Comparison of ENCODE assay signal across 8 cellular contexts in the genomic region with DNA sequence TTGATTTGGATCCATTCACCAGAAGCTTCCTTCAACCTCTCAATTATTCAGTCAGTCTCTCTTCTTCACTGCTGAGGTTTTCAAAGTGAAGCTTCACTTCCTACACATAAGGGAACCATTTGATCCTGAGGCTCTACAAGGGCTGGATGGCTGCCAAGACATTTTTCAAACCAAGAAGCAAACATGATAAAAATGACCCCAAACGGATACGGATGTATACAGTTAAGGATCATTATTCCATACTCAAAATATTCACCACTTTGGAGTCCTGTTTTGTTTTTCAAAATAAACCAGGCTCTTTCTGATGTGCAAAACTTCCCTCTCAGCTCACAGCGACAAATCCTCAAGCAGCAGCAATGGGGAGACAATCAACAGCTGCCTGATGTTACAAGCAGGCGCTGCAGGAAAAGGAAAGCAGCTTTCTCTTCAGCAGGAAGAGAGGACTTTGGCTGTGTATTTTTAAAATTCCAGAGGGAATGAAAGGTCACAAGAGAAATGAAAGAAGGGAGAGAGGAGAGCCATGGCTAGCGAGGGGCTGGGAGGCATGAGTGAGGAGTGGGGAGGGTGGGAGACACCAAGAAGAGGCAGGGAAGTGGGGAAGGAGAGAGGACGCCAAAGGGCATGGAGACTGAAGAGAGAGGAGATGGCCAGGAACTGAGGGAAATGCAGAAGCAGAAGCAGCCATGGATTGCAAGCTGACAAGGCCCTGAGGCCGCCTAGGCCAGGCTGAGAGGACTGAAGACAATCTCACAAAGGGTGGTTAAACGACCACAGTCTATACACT.
DNase-seq lines count a peak whose midpoint lies in the region; ATAC-seq and TF ChIP-seq lines count a peak whose summit lies in the region.

No MANE protein-coding gene starts in this region.

- peak overlapping the region; percentile 31 for H3K27ac Mint-ChIP-seq in MCF 10A (ENCODE audit: low read depth, unreplicated experiment)

- no peak for DNase-seq in MCF 10A (ENCODE audit: unreplicated experiment)
- no peak for DNase-seq in mammary epithelial cell
- peak; percentile 41 for DNase-seq in glomerular endothelial cell (ENCODE audit: extremely low read depth, low read depth, low spot score)
- peak; percentile 44 for DNase-seq in pulmonary artery endothelial cell (ENCODE audit: low read depth, low spot score)
- no peak for DNase-seq in GF-D8 (lab: John Stamatoyannopoulos, UW)
- no peak for DNase-seq in Karpas-422

- dilution Hi-C loops in mammary epithelial cell (cut with HindIII; ENCODE audit: low sequenced_read_pairs), result loop anchor here (5.0 kb wide), 1 partner anchor 69 kb away; no protein-coding TSS in a partner anchor

- H3K79me2 ChIP-seq in mammary epithelial cell (ENCODE audit: insufficient read depth, low read length), result no peaks in the 10 kb centered on the region
- no peaks in the 10 kb centered on the region for H3K79me2 ChIP-seq in Karpas-422 (ENCODE audit: low read length)

- H3K27me3 ChIP-seq in mammary epithelial cell (ENCODE audit: insufficient read depth, low read length) (no peaks in the 10 kb centered on the region), Karpas-422 (ENCODE audit: low read length) (no peaks in the 10 kb centered on the region)

- 47% methylated on average over 7 of the region's 8 CpGs for WGBS in mammary epithelial cell (ENCODE audit: low coverage, missing lambda C conversion rate)

- no peak for ATAC-seq in HG03460 (IDR thresholded peaks at IDR 0.05; ENCODE audit: unreplicated experiment)

- H3K4me1 ChIP-seq in mammary epithelial cell (ENCODE audit: insufficient read depth, low read length) (peaks cover 5% of the 10 kb centered on the region), Karpas-422 (ENCODE audit: low read length) (peaks cover 29% of the 10 kb centered on the region)

- H3K27me3 Mint-ChIP-seq in MCF 10A (ENCODE audit: insufficient read depth, unreplicated experiment), result no peaks in the 10 kb centered on the region

- H3K36me3 Mint-ChIP-seq in MCF 10A (ENCODE audit: insufficient read depth, unreplicated experiment), result peaks cover 22% of the 10 kb centered on the region

- no peak overlapping the region for H2AFZ ChIP-seq in mammary epithelial cell (ENCODE audit: low read depth, low read length)
- no peak overlapping the region for H2AFZ ChIP-seq in Karpas-422 (ENCODE audit: low read length)

- H3K4me3 ChIP-seq in mammary epithelial cell (replicated peaks in 1 of 3; ENCODE audit: insufficient read depth in 1 of 3, low read depth in 2 of 3, low read length in 3 of 3), result no peak overlapping the region
- peak overlapping the region; percentile 31 for H3K4me3 ChIP-seq in WI38 (ENCODE audit: low read depth, low read length)
- no peak overlapping the region for H3K4me3 ChIP-seq in Karpas-422 (ENCODE audit: low read length)

- no peaks in the 10 kb centered on the region for H3K9me3 Mint-ChIP-seq in MCF 10A (ENCODE audit: unreplicated experiment)

- H3K36me3 ChIP-seq in mammary epithelial cell (ENCODE audit: insufficient read depth, low read length) (no peaks in the 10 kb centered on the region), Karpas-422 (ENCODE audit: insufficient read depth, low read length) (no peaks in the 10 kb centered on the region)

- intact Hi-C loops in MCF 10A (cut with micrococcal nuclease), result no loop called here
- intact Hi-C loops in mammary epithelial cell (cut with micrococcal nuclease), result no loop called here

- TF ChIP-seq CTCF in MCF 10A (IDR thresholded peaks at IDR 0.05; ENCODE audit: unreplicated experiment) (no peak), mammary epithelial cell (conservative IDR thresholded peaks at IDR 0.05 in 1 of 2, IDR thresholded peaks at IDR 0.05 in 1 of 2; ENCODE audit: extremely low read depth in 1 of 2, insufficient read depth in 1 of 2, low read depth in 1 of 2, low read length in 2 of 2) (no peak), WI38 (IDR thresholded peaks at IDR 0.05; ENCODE audit: low read depth, low read length) (no peak)

- no peak overlapping the region for H3K27ac ChIP-seq in mammary epithelial cell (ENCODE audit: insufficient read depth, low read depth, low read length)
- no peak overlapping the region for H3K27ac ChIP-seq in Karpas-422 (ENCODE audit: low read length)

- POLR2A ChIA-PET in MCF 10A (lab: Yijun Ruan, JAX), result interaction anchor here (0.9 kb wide), 2 partner anchors 29 to 62 kb away, joined by 3 to 4 read pairs; no protein-coding TSS in a partner anchor

- H3K9me3 ChIP-seq in mammary epithelial cell (replicated peaks; ENCODE audit: insufficient read depth, low read length) (no peaks in the 10 kb centered on the region), Karpas-422 (ENCODE audit: low read length) (no peaks in the 10 kb centered on the region)

- in situ Hi-C loops in mammary epithelial cell (cut with MboI; ENCODE audit: low sequenced_read_pairs in 2 of 2), result no loop called here

- H3K4me3 Mint-ChIP-seq in MCF 10A (ENCODE audit: unreplicated experiment), result no peak overlapping the region

- CTCF ChIA-PET in MCF 10A (lab: Yijun Ruan, JAX) (no interaction called here), mammary epithelial cell (lab: Charles Lee; ENCODE audit: low non-redundant PET) (no interaction called here)

- H4K20me1 ChIP-seq in mammary epithelial cell (ENCODE audit: insufficient read depth, low read length) (no peaks in the 10 kb centered on the region), Karpas-422 (ENCODE audit: insufficient read depth, low read depth, low read length) (no peaks in the 10 kb centered on the region)

- no peak overlapping the region for H3K4me2 ChIP-seq in mammary epithelial cell (ENCODE audit: insufficient read depth, low read depth, low read length)
- no peak overlapping the region for H3K4me2 ChIP-seq in Karpas-422 (ENCODE audit: low read depth, low read length, poor library complexity, severe bottlenecking)

- no peaks in the 10 kb centered on the region for H3K9me2 ChIP-seq in Karpas-422 (replicated peaks; ENCODE audit: insufficient read depth, low read length)

- no TSS peak for BruUV-seq in MCF 10A (replicated peaks; lab: Mats Ljungman, UMichigan)
- BruUV-seq in mammary epithelial cell (replicated peaks; lab: Mats Ljungman, UMichigan), result no TSS peak

- H3K9ac ChIP-seq in mammary epithelial cell (ENCODE audit: insufficient read depth, low read length), result no peak overlapping the region
- H3K9ac ChIP-seq in Karpas-422 (ENCODE audit: low read length), result no peak overlapping the region

- peaks cover 26% of the 10 kb centered on the region for H3K4me1 Mint-ChIP-seq in MCF 10A (ENCODE audit: insufficient read depth, unreplicated experiment)

Comparison
In these comparisons a context has a peak if more than half of its experiments do, and no peak if none do; other contexts are left out.
1. DNase-seq: peak in glomerular endothelial cell (single experiment) and pulmonary artery endothelial cell (single experiment); none in MCF 10A (single experiment), mammary epithelial cell (single experiment), GF-D8 (single experiment) and Karpas-422 (single experiment).